19 cellular contexts compared by ENCODE assay signal in genomic region chr5:1743769-1744085, GRCh38.
"Had no signal": no experiment of that assay in that cellular context is flagged by ENCODE, and none has a peak within 500 bp of the region (broad histone marks: within the 10 kb centered on the region; RNA-seq: fewer than 3 reads in every experiment).

No MANE protein-coding gene starts in this region.

- H3K9me3 ChIP-seq: ascending aorta, lower lobe of right lung, SJCRH30, thoracic aorta had no signal

- DNase-seq: activated CD4-positive, alpha-beta T cell treated with anti-CD3 and anti-CD28 coated beads, Interleukin-2, amount 50 U/mL, for 1 hour; activated CD4-positive, CD25-positive, alpha-beta regulatory T cell treated with anti-CD3 and anti-CD28 coated beads, Interleukin-2, amount 50 U/mL, for 72 hours; activated naive CD4-positive, alpha-beta T cell; activated T-cell treated with anti-CD3 and anti-CD28 coated beads, Interleukin-2, amount 50 U/mL, for 72 hours; effector CD4-positive, alpha-beta T cell; lower lobe of right lung; naive thymus-derived CD8-positive, alpha-beta T cell; nucleus accumbens; psoas muscle; right cardiac atrium; SJCRH30; small intestine; stimulated activated CD4-positive, alpha-beta T cell treated with anti-CD3 and anti-CD28 coated beads, Interleukin-4, amount 100 ng/mL, for 1 hour; stomach; T1000 had no signal

- ATAC-seq: activated T-cell treated with anti-CD3 and anti-CD28 coated beads, Interleukin-2, amount 50 U/mL, for 72 hours; gastroesophageal sphincter; lower lobe of right lung; naive thymus-derived CD8-positive, alpha-beta T cell; psoas muscle; right cardiac atrium had no signal

- H3K4me3 ChIP-seq: ascending aorta, gastroesophageal sphincter, heart left ventricle, lower lobe of right lung, psoas muscle, SJCRH30, stomach, thoracic aorta had no signal

- H3K27me3 ChIP-seq: ascending aorta, SJCRH30 had no signal

- H3K27ac ChIP-seq: ascending aorta, gastroesophageal sphincter, heart left ventricle, lower lobe of right lung, psoas muscle, SJCRH30, stomach, thoracic aorta had no signal

- H3K36me3 ChIP-seq: ascending aorta, gastroesophageal sphincter, heart left ventricle, lower lobe of right lung, SJCRH30, stomach, thoracic aorta had no signal

- H3K4me1 ChIP-seq: ascending aorta, gastroesophageal sphincter, heart left ventricle, lower lobe of right lung, psoas muscle, SJCRH30, stomach had no signal
